23 cellular contexts compared by ENCODE assay signal in the genomic region with DNA sequence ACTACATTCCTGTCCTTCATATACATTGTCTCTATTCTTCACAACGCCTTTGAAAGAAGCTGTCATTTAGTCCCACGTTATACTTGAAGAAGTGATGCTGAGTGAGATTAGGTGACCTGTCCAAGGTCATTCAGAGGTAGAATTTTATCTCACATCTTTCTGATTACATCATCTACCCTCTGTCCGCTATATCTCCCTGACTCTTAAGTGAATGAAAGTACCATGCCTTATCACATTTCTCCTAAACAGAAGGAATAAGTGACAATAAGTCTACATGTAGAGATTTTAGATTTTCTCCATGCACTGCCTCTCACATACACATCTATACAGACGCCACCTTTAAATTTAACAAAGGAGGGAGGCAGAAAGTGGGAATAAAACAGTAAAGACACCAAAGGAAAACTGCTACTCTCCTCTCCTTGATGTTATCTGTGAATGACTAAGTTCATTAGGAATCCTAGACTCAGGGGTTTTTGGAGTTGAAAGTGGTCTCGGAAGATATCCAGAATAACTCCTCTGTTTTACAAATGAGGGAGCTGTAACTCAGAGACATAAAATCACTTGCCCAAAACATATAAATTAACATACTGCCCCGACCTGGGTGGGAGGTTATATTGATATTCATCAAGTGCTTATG. TPM values are rescaled to one million over a fixed set of nuclear protein-coding genes. Genes with fewer than 3 reads are reported as not detected.
"Had no signal": no experiment of that assay in that cellular context is flagged by ENCODE, and none has a peak within 500 bp of the region (broad histone marks: within the 10 kb centered on the region; RNA-seq: fewer than 3 reads in every experiment).

No MANE protein-coding gene starts in this region.

- H3K36me3 ChIP-seq: neutrophil, sigmoid colon, tibial nerve had no signal

- H3K79me2 ChIP-seq: hepatocyte had no signal

- H3K4me1 Mint-ChIP-seq: stimulated activated naive B cell treated with anti-CD40 and anti-IgM and Interleukin-4, amounts not matched to agents 10 μg/mL and 1 μg/mL and 100 μg/mL, for 72 hours had no signal

- DNase-seq: cortex of kidney; dorsolateral prefrontal cortex; effector CD8-positive, alpha-beta T cell; foreskin melanocyte; head of caudate nucleus; left colon; mucosa of descending colon; naive thymus-derived CD8-positive, alpha-beta T cell; posterior cingulate gyrus; sigmoid colon; stimulated activated CD4-positive, alpha-beta T cell treated with anti-CD3 and anti-CD28 coated beads, Interleukin-2, amount 100 ng/mL, for 24 hours; stimulated activated CD4-positive, alpha-beta T cell treated with anti-CD3 and anti-CD28 coated beads, Interleukin-4, amount 100 ng/mL, for 4 hours; stimulated activated naive B cell treated with anti-CD40 and anti-IgM and Interleukin-4, amounts not matched to agents 10 μg/mL and 1 μg/mL and 100 μg/mL, for 72 hours; stimulated activated naive CD8-positive, alpha-beta T cell treated with anti-CD3 and anti-CD28 coated beads, Interleukin-15, amount 100 ng/mL, for 72 hours; testis had no signal

- H3K9me3 ChIP-seq: mucosa of descending colon, neutrophil, sigmoid colon, testis, tibial nerve had no signal

- H3K4me3 ChIP-seq: dorsolateral prefrontal cortex, hepatocyte, mucosa of descending colon, sigmoid colon, skin epidermis, testis, tibial nerve had no signal

- H3K4me3 Mint-ChIP-seq: naive thymus-derived CD8-positive, alpha-beta T cell; stimulated activated naive B cell treated with anti-CD40 and anti-IgM and Interleukin-4, amounts not matched to agents 10 μg/mL and 1 μg/mL and 100 μg/mL, for 72 hours; stimulated activated naive CD8-positive, alpha-beta T cell treated with anti-CD3 and anti-CD28 coated beads, Interleukin-15, amount 100 ng/mL, for 72 hours had no signal

- ATAC-seq: left colon; mucosa of descending colon; naive thymus-derived CD8-positive, alpha-beta T cell; stimulated activated naive B cell treated with anti-CD40 and anti-IgM and Interleukin-4, amounts not matched to agents 10 μg/mL and 1 μg/mL and 100 μg/mL, for 72 hours; stimulated activated naive CD8-positive, alpha-beta T cell treated with anti-CD3 and anti-CD28 coated beads, Interleukin-15, amount 100 ng/mL, for 72 hours had no signal

- H3K36me3 Mint-ChIP-seq: stimulated activated naive B cell treated with anti-CD40 and anti-IgM and Interleukin-4, amounts not matched to agents 10 μg/mL and 1 μg/mL and 100 μg/mL, for 72 hours had no signal

- H3K9me3 Mint-ChIP-seq: stimulated activated naive B cell treated with anti-CD40 and anti-IgM and Interleukin-4, amounts not matched to agents 10 μg/mL and 1 μg/mL and 100 μg/mL, for 72 hours; stimulated activated naive CD8-positive, alpha-beta T cell treated with anti-CD3 and anti-CD28 coated beads, Interleukin-15, amount 100 ng/mL, for 72 hours had no signal

- H3K27ac Mint-ChIP-seq: naive thymus-derived CD8-positive, alpha-beta T cell; stimulated activated naive B cell treated with anti-CD40 and anti-IgM and Interleukin-4, amounts not matched to agents 10 μg/mL and 1 μg/mL and 100 μg/mL, for 72 hours; stimulated activated naive CD8-positive, alpha-beta T cell treated with anti-CD3 and anti-CD28 coated beads, Interleukin-15, amount 100 ng/mL, for 72 hours had no signal

- H3K4me2 ChIP-seq: hepatocyte had no signal

- H3K27me3 ChIP-seq: testis had no signal

- H3K4me1 ChIP-seq: testis had no signal

- H3K27ac ChIP-seq: dorsolateral prefrontal cortex, hepatocyte, neutrophil, sigmoid colon, skin epidermis, testis, tibial nerve had no signal

RNA-seq across cellular contexts. Expression of gene CLDN10, which starts 4.9 kb away (rescaled TPM):
- total RNA-seq: mesenteric fat pad; naive thymus-derived CD8-positive, alpha-beta T cell; osteoblast; ureter had no signal
- polyA plus RNA-seq: naive thymus-derived CD8-positive, alpha-beta T cell; neural cell had no signal
